ENCODE assay signal across 9 cellular contexts in the genomic region with DNA sequence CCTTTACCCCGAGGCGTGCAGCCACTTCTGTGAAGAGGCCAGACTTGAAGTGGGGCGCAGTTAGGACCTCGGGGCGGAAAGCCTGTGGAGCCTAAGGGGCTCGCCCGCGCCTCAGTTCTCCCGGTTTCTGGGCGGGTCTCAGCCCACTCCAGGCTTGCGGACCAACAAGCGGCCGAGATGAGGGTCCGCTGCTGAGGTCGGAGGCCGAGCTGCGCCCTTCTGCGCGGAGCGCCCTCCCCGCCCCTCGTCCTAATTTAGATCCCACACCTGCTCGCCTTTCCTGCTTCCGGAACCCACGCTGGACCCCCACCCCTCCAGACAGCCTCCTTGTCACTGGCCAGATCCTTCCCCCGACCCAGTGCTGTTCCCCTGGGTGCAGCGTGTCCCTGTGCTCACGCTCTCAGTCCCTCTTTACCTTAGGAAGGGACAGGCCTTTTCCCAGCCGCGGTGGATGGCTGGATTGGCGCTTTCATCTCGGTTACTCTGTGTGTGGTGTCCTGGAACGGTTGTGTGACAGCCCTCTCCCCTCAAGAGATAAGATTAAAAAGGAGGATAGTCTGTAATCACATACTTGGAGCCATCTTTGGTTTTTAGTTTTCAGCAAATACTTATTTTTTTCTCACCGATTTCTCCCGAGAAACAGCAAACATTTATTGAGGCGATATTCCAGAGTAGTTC. TPM values are rescaled to one million over a fixed set of nuclear protein-coding genes. Genes with fewer than 3 reads are reported as not detected.
DNase-seq lines count a peak whose midpoint lies in the region; ATAC-seq and TF ChIP-seq lines count a peak whose summit lies in the region.
"Had no signal": no experiment of that assay in that cellular context is flagged by ENCODE, and none has a peak within 500 bp of the region (broad histone marks: within the 10 kb centered on the region; RNA-seq: fewer than 3 reads in every experiment).

No MANE protein-coding gene starts in this region.

- peak overlapping the region; percentile 59 to 67 for H3K4me3 ChIP-seq in Panc1 (ENCODE audit: low read depth in 2 of 2, low read length in 2 of 2)
- H3K4me3 ChIP-seq in epithelial cell of esophagus (ENCODE audit: low read length) = peak overlapping the region; percentile 56
- H3K4me3 ChIP-seq in neuronal stem cell (ENCODE audit: low read length in 2 of 2) = peak overlapping the region; percentile 84 to 86

- H3K27me3 ChIP-seq in Panc1 (ENCODE audit: control insufficient read depth, insufficient read depth, low read length) (no peaks in the 10 kb centered on the region), neuronal stem cell (ENCODE audit: control insufficient read depth in 3 of 3, insufficient read depth in 3 of 3, low read depth in 1 of 3, low read length in 3 of 3) (no peaks in the 10 kb centered on the region)

- H3K27ac ChIP-seq in Panc1 (ENCODE audit: low read length) (peak overlapping the region; percentile 95), neuronal stem cell (replicated peaks; ENCODE audit: low read length) (peak overlapping the region; percentile 92)

- H2BK15ac ChIP-seq in neuronal stem cell (ENCODE audit: low read length) = no peak overlapping the region

- H2BK5ac ChIP-seq in neuronal stem cell (ENCODE audit: low read length) = peak overlapping the region; percentile 33

- peaks cover 18% of the 10 kb centered on the region for H3K79me1 ChIP-seq in neuronal stem cell (ENCODE audit: low read depth, low read length)

- peak overlapping the region; percentile 8 for H3K23ac ChIP-seq in neuronal stem cell (ENCODE audit: low read depth, low read length, poor library complexity)

- no peaks in the 10 kb centered on the region; the same call in 1 of the 2 replicates for H3K36me3 ChIP-seq in Panc1 (ENCODE audit: control insufficient read depth, insufficient read depth, low read length)
- H3K36me3 ChIP-seq in neuronal stem cell (replicated peaks in 1 of 2; ENCODE audit: control insufficient read depth in 2 of 2, insufficient read depth in 2 of 2, low read length in 2 of 2) = peaks cover 14 to 23% of the 10 kb centered on the region in 2 donors

- no peak for DNase-seq in stimulated activated naive CD8-positive, alpha-beta T cell treated with anti-CD3 and anti-CD28 coated beads, Interleukin-15, Interleukin-2, amounts not matched to agents 100 U/mL and 50 U/mL, for 24 hours
- DNase-seq in Panc1 (ENCODE audit: low read depth, low spot score) (no peak), epithelial cell of esophagus (ENCODE audit: low read depth) (no peak), neuronal stem cell (ENCODE audit: low spot score) (no peak), GM20000 (ENCODE audit: low spot score) (no peak), 8988T (no peak)

- BruUV-seq in Panc1 (replicated peaks; lab: Mats Ljungman, UMichigan) = no TSS peak

- H3K4me2 ChIP-seq in neuronal stem cell (ENCODE audit: insufficient read depth, low read length, poor library complexity, severe bottlenecking) = peak overlapping the region; percentile 81

- H3K9me3 Mint-ChIP-seq in stimulated activated naive CD8-positive, alpha-beta T cell treated with anti-CD3 and anti-CD28 coated beads, Interleukin-15, Interleukin-2, amounts not matched to agents 100 ng/mL and 50 ng/mL, for 24 hours = no peaks in the 10 kb centered on the region

- H2AFZ ChIP-seq in neuronal stem cell (ENCODE audit: low read length) = peak overlapping the region; percentile 96

- H2AK5ac ChIP-seq in neuronal stem cell (ENCODE audit: low read depth, low read length) = no peak overlapping the region

- no peak overlapping the region for H2BK120ac ChIP-seq in neuronal stem cell (ENCODE audit: low read depth, low read length)

- no peak overlapping the region for H4K91ac ChIP-seq in neuronal stem cell (ENCODE audit: low read depth, low read length, poor library complexity)

- intact Hi-C loops in Panc1 (cut with micrococcal nuclease; ENCODE audit: unreplicated experiment) = no loop called here

- no peaks in the 10 kb centered on the region for H3K27me3 Mint-ChIP-seq in stimulated activated naive CD8-positive, alpha-beta T cell treated with anti-CD3 and anti-CD28 coated beads, Interleukin-15, Interleukin-2, amounts not matched to agents 100 ng/mL and 50 ng/mL, for 24 hours

- peaks cover 16% of the 10 kb centered on the region for H3K36me3 Mint-ChIP-seq in stimulated activated naive CD8-positive, alpha-beta T cell treated with anti-CD3 and anti-CD28 coated beads, Interleukin-15, Interleukin-2, amounts not matched to agents 100 ng/mL and 50 ng/mL, for 24 hours (ENCODE audit: low read depth)

- no peak overlapping the region for H3K14ac ChIP-seq in neuronal stem cell (ENCODE audit: low read length)

- H3K18ac ChIP-seq in neuronal stem cell (ENCODE audit: low read length) = peak overlapping the region; percentile 97

- CTCF ChIA-PET in Panc1 (lab: Charles Lee) = no interaction called here

- no CpG with 5 or more reads among the region's 36 CpGs for WGBS in neuronal stem cell (ENCODE audit: extremely low coverage in 2 of 2, insufficient read length in 2 of 2, insufficient replicate concordance in 1 of 2), 2 donors

- H3K4me1 Mint-ChIP-seq in stimulated activated naive CD8-positive, alpha-beta T cell treated with anti-CD3 and anti-CD28 coated beads, Interleukin-15, Interleukin-2, amounts not matched to agents 100 ng/mL and 50 ng/mL, for 24 hours (ENCODE audit: low read depth) = peaks cover 39% of the 10 kb centered on the region

- POLR2A ChIA-PET in Panc1 (lab: Charles Lee) = no interaction called here

- in situ Hi-C loops in Panc1 (cut with HindIII; ENCODE audit: low pct_unique_long_range_greater_than_20kb, low sequenced_read_pairs) = no loop called here

- peak overlapping the region; percentile 19 for H3K4ac ChIP-seq in neuronal stem cell (ENCODE audit: low read length)

- peaks cover 20% of the 10 kb centered on the region for H3K4me1 ChIP-seq in Panc1 (ENCODE audit: control insufficient read depth, insufficient read depth, low read length)
- H3K4me1 ChIP-seq in neuronal stem cell (ENCODE audit: control insufficient read depth in 2 of 2, insufficient read depth in 1 of 2, low read depth in 1 of 2, low read length in 2 of 2) = peaks cover 11 to 13% of the 10 kb centered on the region in 2 donors

- H3K9ac ChIP-seq in neuronal stem cell (ENCODE audit: low read depth, low read length, poor library complexity) = peak overlapping the region; percentile 88

- no peak overlapping the region for H2BK12ac ChIP-seq in neuronal stem cell (ENCODE audit: low read length)

- H3K27ac Mint-ChIP-seq in stimulated activated naive CD8-positive, alpha-beta T cell treated with anti-CD3 and anti-CD28 coated beads, Interleukin-15, Interleukin-2, amounts not matched to agents 100 ng/mL and 50 ng/mL, for 24 hours = peak overlapping the region; percentile 95

- no peak overlapping the region for H4K8ac ChIP-seq in neuronal stem cell (ENCODE audit: low read depth, low read length)

- peak overlapping the region; percentile 90 for H3K4me3 Mint-ChIP-seq in stimulated activated naive CD8-positive, alpha-beta T cell treated with anti-CD3 and anti-CD28 coated beads, Interleukin-15, Interleukin-2, amounts not matched to agents 100 ng/mL and 50 ng/mL, for 24 hours

- H3K9me3 ChIP-seq in Panc1 (ENCODE audit: control insufficient read depth, insufficient read depth, low read depth, low read length) (no peaks in the 10 kb centered on the region), neuronal stem cell (replicated peaks in 1 of 2; ENCODE audit: control insufficient read depth in 2 of 2, insufficient read depth in 1 of 2, low read depth in 1 of 2, low read length in 2 of 2) (no peaks in the 10 kb centered on the region)

- TF ChIP-seq CTCF in Panc1 (IDR thresholded peaks at IDR 0.05) = no peak
- TF ChIP-seq CTCF in epithelial cell of esophagus (IDR thresholded peaks at IDR 0.05; ENCODE audit: insufficient read depth, low read depth, low read length, missing control alignments) = no peak
- no peak for TF ChIP-seq CTCF in GM20000 (IDR thresholded peaks at IDR 0.05; ENCODE audit: extremely low read depth, missing control alignments)

- no peak for ATAC-seq in stimulated activated naive CD8-positive, alpha-beta T cell treated with anti-CD3 and anti-CD28 coated beads, Interleukin-15, Interleukin-2, amounts not matched to agents 100 U/mL and 50 U/mL, for 24 hours
- peak; percentile 19 for ATAC-seq in Panc1
- no peak for ATAC-seq in HG02571 (IDR thresholded peaks at IDR 0.05; ENCODE audit: unreplicated experiment)

RNA-seq across cellular contexts. Expression of a gene that starts 0.9 kb away (rescaled TPM):
- 69.8 TPM for total RNA-seq in Panc1 (2021; ENCODE audit: unreplicated experiment)
- polyA plus RNA-seq in Panc1 (2012; ENCODE audit: insufficient read length) = 57.4 TPM
- 45.0 TPM for polyA plus RNA-seq in neuronal stem cell (2013, experiment 1 of 2)
- polyA plus RNA-seq in neuronal stem cell (2013, experiment 2 of 2) = 44.5 TPM

RNA-seq across cellular contexts. Expression of a gene that starts 13.8 kb away (rescaled TPM):
- total RNA-seq in Panc1 (2021; ENCODE audit: unreplicated experiment) = 30.7 TPM
- 31.4 TPM for polyA plus RNA-seq in Panc1 (2012; ENCODE audit: insufficient read length)
- polyA plus RNA-seq in neuronal stem cell (2013, experiment 1 of 2) = 22.0 TPM
- polyA plus RNA-seq in neuronal stem cell (2013, experiment 2 of 2) = 22.0 TPM

RNA-seq across cellular contexts. Expression of a gene that starts 18.9 kb away (rescaled TPM):
- total RNA-seq in Panc1 (2021; ENCODE audit: unreplicated experiment) = 116 TPM
- 100.0 TPM for polyA plus RNA-seq in Panc1 (2012; ENCODE audit: insufficient read length)
- 26.7 TPM for polyA plus RNA-seq in neuronal stem cell (2013, experiment 1 of 2)
- polyA plus RNA-seq in neuronal stem cell (2013, experiment 2 of 2) = 27.4 TPM

RNA-seq across cellular contexts. Expression of a gene that starts 30.1 kb away (rescaled TPM):
- not detected for total RNA-seq in Panc1 (2021; ENCODE audit: unreplicated experiment)
- 1.5 TPM for polyA plus RNA-seq in Panc1 (2012; ENCODE audit: insufficient read length)
- polyA plus RNA-seq in neuronal stem cell (2013, experiment 1 of 2) = 0.13 TPM
- 0.07 TPM for polyA plus RNA-seq in neuronal stem cell (2013, experiment 2 of 2)
- total RNA-seq: pulmonary artery endothelial cell had no signal

RNA-seq across cellular contexts. Expression of a gene that starts 58.9 kb away (rescaled TPM):
- 7.8 TPM for total RNA-seq in Panc1 (2021; ENCODE audit: unreplicated experiment)
- 2.7 TPM for polyA plus RNA-seq in Panc1 (2012; ENCODE audit: insufficient read length)
- polyA plus RNA-seq in neuronal stem cell (2013, experiment 1 of 2) = 7.6 TPM
- 7.8 TPM for polyA plus RNA-seq in neuronal stem cell (2013, experiment 2 of 2)
